ENCODE assay signal across 33 cellular contexts in the genomic region with DNA sequence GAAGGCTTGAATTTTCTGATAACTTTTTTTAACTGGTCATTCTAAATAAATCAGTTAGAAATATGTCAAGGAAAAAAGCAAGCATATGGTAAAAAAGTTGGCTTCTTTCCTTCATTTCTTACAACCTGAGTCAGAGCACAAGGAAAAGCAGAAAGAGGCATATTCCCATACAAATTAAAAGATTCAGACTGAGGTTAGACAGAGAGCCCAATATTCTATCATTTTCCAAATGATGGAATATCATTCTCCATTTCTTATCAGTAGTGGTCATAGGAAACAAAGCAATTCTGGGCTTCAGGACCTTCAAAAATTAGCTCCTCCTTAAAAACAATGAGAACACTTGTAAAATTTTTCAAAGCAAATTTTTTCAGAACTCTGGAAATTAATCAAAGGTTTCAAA.
"Had no signal": no experiment of that assay in that cellular context is flagged by ENCODE, and none has a peak within 500 bp of the region (broad histone marks: within the 10 kb centered on the region; RNA-seq: fewer than 3 reads in every experiment).

No MANE protein-coding gene starts in this region.

- H3K4me3 Mint-ChIP-seq: activated naive CD4-positive, alpha-beta T cell treated with anti-CD3 and anti-CD28 coated beads, Interleukin-2, amount 10 ng/mL, durations not matched to agents 7 days and 5 days; activated naive CD8-positive, alpha-beta T cell treated with anti-CD3 and anti-CD28 coated beads, Interleukin-2, amount 10 ng/mL, durations not matched to agents 7 days and 5 days; mesothelial cell of epicardium; naive B cell; nephron progenitor cell; stimulated activated naive CD8-positive, alpha-beta T cell treated with anti-CD3 and anti-CD28 coated beads, Interleukin-15, Interleukin-2, amounts not matched to agents 100 ng/mL and 50 ng/mL, for 24 hours; T-helper 2 cell treated with Interferon-gamma antibody and Interleukin-4, amounts not matched to agents 5 μg/mL and 100 μg/mL, for 36 hours had no signal

- H3K36me3 Mint-ChIP-seq: activated naive CD4-positive, alpha-beta T cell treated with anti-CD3 and anti-CD28 coated beads, Interleukin-2, amount 10 ng/mL, durations not matched to agents 7 days and 5 days; activated naive CD8-positive, alpha-beta T cell treated with anti-CD3 and anti-CD28 coated beads, Interleukin-2, amount 10 ng/mL, durations not matched to agents 7 days and 5 days; mesothelial cell of epicardium; naive B cell had no signal

- FAIRE-seq: bronchial epithelial cell, colon, frontal cortex, islet of Langerhans had no signal

- H3K27me3 Mint-ChIP-seq: activated naive CD4-positive, alpha-beta T cell treated with anti-CD3 and anti-CD28 coated beads, Interleukin-2, amount 10 ng/mL, durations not matched to agents 7 days and 5 days; activated naive CD8-positive, alpha-beta T cell treated with anti-CD3 and anti-CD28 coated beads, Interleukin-2, amount 10 ng/mL, durations not matched to agents 7 days and 5 days; naive B cell; stimulated activated naive CD8-positive, alpha-beta T cell treated with anti-CD3 and anti-CD28 coated beads, Interleukin-15, Interleukin-2, amounts not matched to agents 100 ng/mL and 50 ng/mL, for 24 hours had no signal

- ATAC-seq: left ventricle myocardium superior, sciatic nerve had no signal

- H3K4me1 Mint-ChIP-seq: activated naive CD4-positive, alpha-beta T cell treated with anti-CD3 and anti-CD28 coated beads, Interleukin-2, amount 10 ng/mL, durations not matched to agents 7 days and 5 days; activated naive CD8-positive, alpha-beta T cell treated with anti-CD3 and anti-CD28 coated beads, Interleukin-2, amount 10 ng/mL, durations not matched to agents 7 days and 5 days; naive B cell had no signal

- H3K27ac Mint-ChIP-seq: activated naive CD4-positive, alpha-beta T cell treated with anti-CD3 and anti-CD28 coated beads, Interleukin-2, amount 10 ng/mL, durations not matched to agents 7 days and 5 days; activated naive CD8-positive, alpha-beta T cell treated with anti-CD3 and anti-CD28 coated beads, Interleukin-2, amount 10 ng/mL, durations not matched to agents 7 days and 5 days; mesothelial cell of epicardium; naive B cell; nephron progenitor cell; stimulated activated naive CD8-positive, alpha-beta T cell treated with anti-CD3 and anti-CD28 coated beads, Interleukin-15, Interleukin-2, amounts not matched to agents 100 ng/mL and 50 ng/mL, for 24 hours; T-helper 2 cell treated with Interferon-gamma antibody and Interleukin-4, amounts not matched to agents 5 μg/mL and 100 μg/mL, for 36 hours had no signal

- H3K9me3 Mint-ChIP-seq: activated naive CD4-positive, alpha-beta T cell treated with anti-CD3 and anti-CD28 coated beads, Interleukin-2, amount 10 ng/mL, durations not matched to agents 7 days and 5 days; activated naive CD8-positive, alpha-beta T cell treated with anti-CD3 and anti-CD28 coated beads, Interleukin-2, amount 10 ng/mL, durations not matched to agents 7 days and 5 days; naive B cell; nephron progenitor cell had no signal

- H3K4me3 ChIP-seq: dorsolateral prefrontal cortex, ovary, prostate gland, skin epidermis, upper lobe of left lung, vagina had no signal

- DNase-seq: activated CD4-positive, alpha-beta T cell treated with anti-CD3 and anti-CD28 coated beads for 48 hours; activated CD4-positive, alpha-beta T cell treated with anti-CD3 and anti-CD28 coated beads, Interleukin-2, amount 50 U/mL, for 48 hours; activated CD4-positive, CD25-positive, alpha-beta regulatory T cell; activated CD8-positive, alpha-beta memory T cell treated with anti-CD3 and anti-CD28 coated beads, Interleukin-2, amount 50 U/mL, for 4 hours; activated gamma-delta T cell; activated naive CD4-positive, alpha-beta T cell treated with anti-CD3 and anti-CD28 coated beads, Interleukin-2, amount 10 ng/mL, durations not matched to agents 7 days and 5 days; activated naive CD8-positive, alpha-beta T cell treated with anti-CD3 and anti-CD28 coated beads, Interleukin-2, amount 10 ng/mL, durations not matched to agents 7 days and 5 days; activated T-cell treated with anti-CD3 and anti-CD28 coated beads, Interleukin-2, amount 50 U/mL, for 1 hour; amniotic stem cell; dorsolateral prefrontal cortex; effector memory CD4-positive, alpha-beta T cell; left ventricle myocardium superior; mammary epithelial cell; naive B cell; nephron progenitor cell; ovary; retina; stimulated activated CD4-positive, alpha-beta T cell treated with anti-CD3 and anti-CD28 coated beads, Interleukin-12 subunit alpha, Interleukin-12 subunit beta, amount 100 ng/mL, for 4 hours; stimulated activated CD4-positive, alpha-beta T cell treated with anti-CD3 and anti-CD28 coated beads, Interleukin-4, amount 100 ng/mL, for 1 hour; substantia nigra; T-helper 1 cell had no signal
